18 cellular contexts compared by ENCODE assay signal in genomic region chr11:13110145-13110544, GRCh38.
"Had no signal": no experiment of that assay in that cellular context is flagged by ENCODE, and none has a peak within 500 bp of the region (broad histone marks: within the 10 kb centered on the region; RNA-seq: fewer than 3 reads in every experiment).

No MANE protein-coding gene starts in this region.

- H3K27ac ChIP-seq: KMS-11, Peyer's patch, SJSA1, SK-N-MC had no signal

- H3K9me3 ChIP-seq: SJSA1 had no signal

- H3K27ac Mint-ChIP-seq: IgD-negative memory B cell had no signal

- ATAC-seq: K562 had no signal

- H3K9ac ChIP-seq: KMS-11 had no signal

- H3K4me2 ChIP-seq: KMS-11 had no signal

- FAIRE-seq: K562 had no signal

- H3K36me3 ChIP-seq: Peyer's patch, SJSA1 had no signal

- DNase-seq: Kasumi-1, MM.1S, NCI-H1436, NCI-H2029, NCI-H2081 treated with DMSO at 0.1 percent for 48 hours, NCI-H2171, NCI-H446, NCI-H510A, NCI-H524 treated with DMSO at 0.1 percent for 48 hours, NCI-H774, Peyer's patch, Right ventricle myocardium superior, SIG-M5 had no signal

- H3K36me3 Mint-ChIP-seq: IgD-negative memory B cell had no signal

- H3K27me3 ChIP-seq: Peyer's patch had no signal

- H3K4me1 ChIP-seq: Peyer's patch, SJSA1 had no signal

- H3K4me3 ChIP-seq: K562, Peyer's patch, SJSA1, SK-N-MC had no signal

- H3K4me3 Mint-ChIP-seq: IgD-negative memory B cell had no signal
